In the genomic region with DNA sequence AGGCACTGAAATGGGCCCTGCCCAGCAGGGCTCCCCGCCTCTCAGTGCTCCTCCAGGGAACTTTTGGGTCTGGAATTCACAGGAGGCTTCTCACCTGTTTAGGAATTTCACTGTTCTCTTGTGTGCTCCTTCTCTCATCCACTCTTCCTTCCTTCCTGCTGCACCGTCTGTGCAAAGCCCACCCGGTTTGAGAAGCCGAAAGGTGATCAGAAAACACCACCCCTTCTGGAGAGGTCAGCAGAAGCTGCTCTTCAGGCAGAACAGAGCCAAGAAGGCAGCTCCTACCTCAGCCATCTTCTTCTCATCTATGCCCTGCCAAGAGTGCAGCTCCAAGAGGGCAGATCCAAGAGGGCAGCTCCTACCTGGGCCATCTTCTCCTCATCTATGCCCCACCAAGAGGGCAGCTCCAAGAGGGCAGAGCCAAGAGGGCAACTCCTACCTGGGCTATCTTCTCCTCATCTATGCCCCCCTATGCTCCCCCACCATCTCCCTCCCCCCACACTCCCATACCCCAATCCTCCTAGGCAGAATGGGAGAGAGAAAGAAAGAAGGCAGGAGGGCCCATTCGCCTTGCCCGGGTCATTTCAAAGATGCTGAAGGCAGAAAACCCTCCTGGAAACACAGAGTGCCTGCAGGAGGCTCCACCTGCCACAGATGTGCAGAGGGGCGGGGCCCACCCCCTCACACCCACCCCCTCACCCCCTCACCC, we compare ENCODE assay signal across 20 cellular contexts.
"Had no signal": no experiment of that assay in that cellular context is flagged by ENCODE, and none has a peak within 500 bp of the region (broad histone marks: within the 10 kb centered on the region; RNA-seq: fewer than 3 reads in every experiment).

No MANE protein-coding gene starts in this region.

- FAIRE-seq: frontal cortex, pancreas had no signal

- H3K4me1 Mint-ChIP-seq: activated CD4-positive, alpha-beta T cell treated with anti-CD3 and anti-CD28 coated beads, Interleukin-2, amount 10 ng/mL, durations not matched to agents 24 days and 14 days; neural crest cell had no signal

- H3K4me3 Mint-ChIP-seq: activated B cell treated with CpG ODN at 0.5 μM for 24 hours; activated CD4-positive, alpha-beta T cell treated with anti-CD3 and anti-CD28 coated beads, Interleukin-2, amount 10 ng/mL, durations not matched to agents 24 days and 14 days; activated T-helper 1 cell treated with anti-CD3 and anti-CD28 coated beads, Interleukin-12 subunit alpha, Interleukin-12 subunit beta, Interleukin-2, Interleukin-4 antibody, amounts not matched to agents 30 ng/mL and 10 ng/mL and 1 ng/mL, durations not matched to agents 14 hours and 24 hours and 36 hours; memory B cell; neural crest cell; stimulated activated naive B cell treated with anti-CD40 and anti-IgM and Interleukin-4, amounts not matched to agents 10 μg/mL and 1 μg/mL and 100 μg/mL, for 72 hours had no signal

- H3K4me3 ChIP-seq: adrenal gland, left lung, mucosa of descending colon, pancreas had no signal

- H3K9me3 Mint-ChIP-seq: activated B cell treated with CpG ODN at 0.5 μM for 24 hours; activated CD4-positive, alpha-beta T cell treated with anti-CD3 and anti-CD28 coated beads, Interleukin-2, amount 10 ng/mL, durations not matched to agents 24 days and 14 days; activated naive CD4-positive, alpha-beta T cell treated with anti-CD3 and anti-CD28 coated beads, Interleukin-2, amount 50 U/mL, for 72 hours; activated T-helper 1 cell treated with anti-CD3 and anti-CD28 coated beads, Interleukin-12 subunit alpha, Interleukin-12 subunit beta, Interleukin-2, Interleukin-4 antibody, amounts not matched to agents 30 ng/mL and 10 ng/mL and 1 ng/mL, durations not matched to agents 14 hours and 24 hours and 36 hours; memory B cell; naive B cell; neural crest cell; stimulated activated naive B cell treated with anti-CD40 and anti-IgM and Interleukin-4, amounts not matched to agents 10 μg/mL and 1 μg/mL and 100 μg/mL, for 72 hours had no signal

- H3K27me3 ChIP-seq: adrenal gland, pancreas had no signal

- DNase-seq: activated B cell treated with CpG ODN at 0.5 μM for 24 hours; activated CD4-positive, alpha-beta T cell treated with anti-CD3 and anti-CD28 coated beads, Interleukin-2, amount 10 ng/mL, durations not matched to agents 24 days and 14 days; activated gamma-delta T cell treated with Interleukin-2 at 50 U/mL for 16 hours; dermis blood vessel endothelial cell; hypothalamus; islet precursor cell; left lung; naive B cell; stimulated activated naive B cell treated with anti-CD40 and anti-IgM and Interleukin-4, amounts not matched to agents 10 μg/mL and 1 μg/mL and 100 μg/mL, for 72 hours; T-helper 1 cell; T-helper 9 cell had no signal

- H3K36me3 Mint-ChIP-seq: activated naive CD4-positive, alpha-beta T cell treated with anti-CD3 and anti-CD28 coated beads, Interleukin-2, amount 50 U/mL, for 72 hours; memory B cell; naive B cell; stimulated activated naive B cell treated with anti-CD40 and anti-IgM and Interleukin-4, amounts not matched to agents 10 μg/mL and 1 μg/mL and 100 μg/mL, for 72 hours had no signal

- H3K27ac ChIP-seq: adrenal gland, left lung had no signal

- ATAC-seq: activated naive CD4-positive, alpha-beta T cell treated with anti-CD3 and anti-CD28 coated beads, Interleukin-2, amount 50 U/mL, for 72 hours; sciatic nerve; stimulated activated naive B cell treated with anti-CD40 and anti-IgM and Interleukin-4, amounts not matched to agents 10 μg/mL and 1 μg/mL and 100 μg/mL, for 72 hours had no signal

- H3K27ac Mint-ChIP-seq: activated B cell treated with CpG ODN at 0.5 μM for 24 hours; activated CD4-positive, alpha-beta T cell treated with anti-CD3 and anti-CD28 coated beads, Interleukin-2, amount 10 ng/mL, durations not matched to agents 24 days and 14 days; activated naive CD4-positive, alpha-beta T cell treated with anti-CD3 and anti-CD28 coated beads, Interleukin-2, amount 50 U/mL, for 72 hours; activated T-helper 1 cell treated with anti-CD3 and anti-CD28 coated beads, Interleukin-12 subunit alpha, Interleukin-12 subunit beta, Interleukin-2, Interleukin-4 antibody, amounts not matched to agents 30 ng/mL and 10 ng/mL and 1 ng/mL, durations not matched to agents 14 hours and 24 hours and 36 hours; memory B cell; stimulated activated naive B cell treated with anti-CD40 and anti-IgM and Interleukin-4, amounts not matched to agents 10 μg/mL and 1 μg/mL and 100 μg/mL, for 72 hours had no signal

- H3K4me1 ChIP-seq: adrenal gland, left lung, pancreas had no signal

- H3K9me3 ChIP-seq: adrenal gland, left lung, mucosa of descending colon, pancreas had no signal

- H3K36me3 ChIP-seq: adrenal gland, left lung, pancreas had no signal
